In genomic region chr1:36150296-36151132, GRCh38 we compare ENCODE assay signal across 8 cellular contexts. TPM values are rescaled to one million over a fixed set of nuclear protein-coding genes. Genes with fewer than 3 reads are reported as not detected.
DNase-seq lines count a peak whose midpoint lies in the region; ATAC-seq and TF ChIP-seq lines count a peak whose summit lies in the region.

No MANE protein-coding gene starts in this region.

- peak overlapping the region; percentile 83 for H3K4me2 ChIP-seq in PC-9

- CTCF ChIA-PET in PC-9 (lab: Charles Lee), result interaction anchor here (0.6 to 3.3 kb wide), 13 partner anchors 9 to 285 kb away, joined by 3 to 42 read pairs (median 6); partner anchors contain the start of gene THRAP3
- CTCF ChIA-PET in naive thymus-derived CD4-positive, alpha-beta T cell (lab: Charles Lee), result interaction anchor here (0.7 to 4.5 kb wide), 15 partner anchors 11 to 162 kb away, joined by 3 to 165 read pairs (median 6); partner anchors contain the start of gene THRAP3

- WGBS in esophagus squamous epithelium, 2 donors, result 7 to 12% methylated on average over 6 to 9 of the region's 12 CpGs

- H4K20me1 ChIP-seq in PC-9 (ENCODE audit: insufficient read depth), result no peaks in the 10 kb centered on the region; the same call in 1 of the 2 replicates

- peak overlapping the region; percentile 58 for H2AFZ ChIP-seq in PC-9

- no peaks in the 10 kb centered on the region for H3K9me3 ChIP-seq in PC-9 (ENCODE audit: insufficient read depth, low read depth)
- no peaks in the 10 kb centered on the region for H3K9me3 ChIP-seq in esophagus squamous epithelium
- no peaks in the 10 kb centered on the region for H3K9me3 ChIP-seq in naive thymus-derived CD4-positive, alpha-beta T cell (ENCODE audit: control insufficient read depth in 2 of 3, low read length in 3 of 3)

- TF ChIP-seq CTCF in PC-9 (conservative IDR thresholded peaks at IDR 0.05) (no peak), esophagus squamous epithelium (IDR thresholded peaks at IDR 0.05) (no peak)

- H3K4me1 ChIP-seq in PC-9 (replicated peaks; ENCODE audit: insufficient read depth) (peaks cover 42% of the 10 kb centered on the region), esophagus squamous epithelium (peaks cover 33 to 75% (median 42%) of the 10 kb centered on the region in 3 donors)
- H3K4me1 ChIP-seq in naive thymus-derived CD4-positive, alpha-beta T cell (ENCODE audit: control insufficient read depth in 2 of 2, insufficient read depth in 2 of 2, low read length in 2 of 2), result peaks cover 43 to 60% of the 10 kb centered on the region in 2 donors

- DNase-seq in DMS 273 treated with DMSO at 0.1 percent for 48 hours (lab: John Stamatoyannopoulos, UW) (peak; percentile 94), PC-9 (peak; percentile 92 to 97), esophagus squamous epithelium (lab: John Stamatoyannopoulos, UW) (peak; percentile 75)
- DNase-seq in activated T-helper 1 cell treated with anti-CD3 and anti-CD28 coated beads, Interleukin-12 subunit alpha, Interleukin-12 subunit beta, Interleukin-2, Interleukin-4 antibody, amounts not matched to agents 30 ng/mL and 10 ng/mL and 1 ng/mL, durations not matched to agents 14 hours and 24 hours and 36 hours (ENCODE audit: low spot score), result peak; percentile 79
- peak; percentile 20 to 81 (median 35) for DNase-seq in naive thymus-derived CD4-positive, alpha-beta T cell

- POLR2A ChIA-PET in PC-9 (lab: Charles Lee; ENCODE audit: unreplicated experiment), result interaction anchor here (0.5 to 1.6 kb wide), 3 partner anchors 11 to 105 kb away, joined by 4 to 8 read pairs (median 7); no protein-coding TSS in a partner anchor
- POLR2A ChIA-PET in naive thymus-derived CD4-positive, alpha-beta T cell (lab: Charles Lee), result interaction anchor here (0.6 to 10.6 kb wide), 7 partner anchors 7 to 135 kb away, joined by 3 to 272 read pairs (median 33); partner anchors contain the start of gene THRAP3

- H3K4me1 Mint-ChIP-seq in activated T-helper 1 cell treated with anti-CD3 and anti-CD28 coated beads, Interleukin-12 subunit alpha, Interleukin-12 subunit beta, Interleukin-2, Interleukin-4 antibody, amounts not matched to agents 30 ng/mL and 10 ng/mL and 1 ng/mL, durations not matched to agents 14 hours and 24 hours and 36 hours (ENCODE audit: low read depth), result peaks cover 68% of the 10 kb centered on the region
- H3K4me1 Mint-ChIP-seq in naive thymus-derived CD4-positive, alpha-beta T cell, result peaks cover 52 to 86% (median 67%) of the 10 kb centered on the region in 7 donors
- peaks cover 74% of the 10 kb centered on the region for H3K4me1 Mint-ChIP-seq in stimulated activated naive CD8-positive, alpha-beta T cell treated with anti-CD3 and anti-CD28 coated beads, Interleukin-15, Interleukin-2, amounts not matched to agents 100 ng/mL and 50 ng/mL, for 24 hours (ENCODE audit: low read depth)

- 0 out of 2 replicates have a peak, but pooled peaks cover 5% of the 10 kb centered on the region for H3K36me3 ChIP-seq in PC-9 (ENCODE audit: low read depth)
- H3K36me3 ChIP-seq in esophagus squamous epithelium, result peaks cover 0 to 5% (median 0%) of the 10 kb centered on the region in 3 donors
- peaks cover 0 to 5% (median 0%) of the 10 kb centered on the region in 3 experiments for H3K36me3 ChIP-seq in naive thymus-derived CD4-positive, alpha-beta T cell (ENCODE audit: control insufficient read depth in 2 of 3, insufficient read depth in 3 of 3, low read length in 3 of 3)

- peak in 3 of 4 donors; percentile 30 to 74 (median 49) for TF ChIP-seq POLR2A in esophagus squamous epithelium (IDR thresholded peaks at IDR 0.05)

- TF ChIP-seq EP300 in Ishikawa (IDR thresholded peaks at IDR 0.05; ENCODE audit: borderline replicate concordance), result no peak

- H3K27ac ChIP-seq in PC-9 (peak overlapping the region; percentile 95), esophagus squamous epithelium (peak overlapping the region; percentile 95 to 98 (median 98))
- peak overlapping the region; percentile 91 for H3K27ac ChIP-seq in naive thymus-derived CD4-positive, alpha-beta T cell (ENCODE audit: low read depth, low read length)

- peaks cover 31% of the 10 kb centered on the region for H3K79me2 ChIP-seq in PC-9 (ENCODE audit: low read depth)

- H3K4me3 ChIP-seq in PC-9 (peak overlapping the region; percentile 27; the same call in 1 of the 2 replicates), esophagus squamous epithelium (peak overlapping the region in 3 of 4 donors; percentile 26 to 95 (median 68))
- peak overlapping the region; percentile 57 for H3K4me3 ChIP-seq in naive thymus-derived CD4-positive, alpha-beta T cell (ENCODE audit: low read length)

- TF ChIP-seq RAD21 in Ishikawa (IDR thresholded peaks at IDR 0.05; ENCODE audit: low read depth), result no peak

- peaks cover 10% of the 10 kb centered on the region for H3F3A ChIP-seq in PC-9 (ENCODE audit: insufficient read depth, low read depth)

- H3K27me3 ChIP-seq in PC-9 (ENCODE audit: insufficient read depth, low read depth) (no peaks in the 10 kb centered on the region), esophagus squamous epithelium (no peaks in the 10 kb centered on the region)
- no peaks in the 10 kb centered on the region for H3K27me3 ChIP-seq in naive thymus-derived CD4-positive, alpha-beta T cell (ENCODE audit: control insufficient read depth in 2 of 2, insufficient read depth in 2 of 2, low read length in 2 of 2)

- intact Hi-C loops in PC-9 (cut with micrococcal nuclease; ENCODE audit: unreplicated experiment) (loop anchor here (1.0 kb wide), 1 partner anchor 12 kb away; no protein-coding TSS in a partner anchor), esophagus squamous epithelium (cut with DNase I) (no loop called here)
- intact Hi-C loops in activated T-helper 1 cell treated with anti-CD3 and anti-CD28 coated beads, Interleukin-12 subunit alpha, Interleukin-12 subunit beta, Interleukin-2, Interleukin-4 antibody, amounts not matched to agents 30 ng/mL and 10 ng/mL and 1 ng/mL, durations not matched to agents 14 hours and 24 hours and 36 hours (cut with micrococcal nuclease), result no loop called here
- intact Hi-C loops in naive thymus-derived CD4-positive, alpha-beta T cell (cut with micrococcal nuclease), result loop anchor here in 1 of 2 donors (5.0 to 10.0 kb wide), 3 partner anchors 218 to 1404 kb away; partner anchors contain the start of genes AGO3, DNALI1, SNIP1 and ZC3H12A

- peak overlapping the region; percentile 92 for H3K4me3 Mint-ChIP-seq in activated T-helper 1 cell treated with anti-CD3 and anti-CD28 coated beads, Interleukin-12 subunit alpha, Interleukin-12 subunit beta, Interleukin-2, Interleukin-4 antibody, amounts not matched to agents 30 ng/mL and 10 ng/mL and 1 ng/mL, durations not matched to agents 14 hours and 24 hours and 36 hours
- H3K4me3 Mint-ChIP-seq in naive thymus-derived CD4-positive, alpha-beta T cell, result peak overlapping the region; percentile 90 to 100 (median 98)
- peak overlapping the region; percentile 97 for H3K4me3 Mint-ChIP-seq in stimulated activated naive CD8-positive, alpha-beta T cell treated with anti-CD3 and anti-CD28 coated beads, Interleukin-15, Interleukin-2, amounts not matched to agents 100 ng/mL and 50 ng/mL, for 24 hours

- BruUV-seq in PC-9 (replicated peaks; lab: Mats Ljungman, UMichigan), result no TSS peak

- no peaks in the 10 kb centered on the region for H3K27me3 Mint-ChIP-seq in activated T-helper 1 cell treated with anti-CD3 and anti-CD28 coated beads, Interleukin-12 subunit alpha, Interleukin-12 subunit beta, Interleukin-2, Interleukin-4 antibody, amounts not matched to agents 30 ng/mL and 10 ng/mL and 1 ng/mL, durations not matched to agents 14 hours and 24 hours and 36 hours (ENCODE audit: insufficient read depth)
- H3K27me3 Mint-ChIP-seq in naive thymus-derived CD4-positive, alpha-beta T cell, result no peaks in the 10 kb centered on the region
- no peaks in the 10 kb centered on the region for H3K27me3 Mint-ChIP-seq in stimulated activated naive CD8-positive, alpha-beta T cell treated with anti-CD3 and anti-CD28 coated beads, Interleukin-15, Interleukin-2, amounts not matched to agents 100 ng/mL and 50 ng/mL, for 24 hours

- H3K9me2 ChIP-seq in PC-9 (ENCODE audit: insufficient read depth), result no peaks in the 10 kb centered on the region

- ATAC-seq in GM21576 (IDR thresholded peaks at IDR 0.05; ENCODE audit: unreplicated experiment), result peak; percentile 48
- peak; percentile 44 for ATAC-seq in naive thymus-derived CD4-positive, alpha-beta T cell

- H3K36me3 Mint-ChIP-seq in activated T-helper 1 cell treated with anti-CD3 and anti-CD28 coated beads, Interleukin-12 subunit alpha, Interleukin-12 subunit beta, Interleukin-2, Interleukin-4 antibody, amounts not matched to agents 30 ng/mL and 10 ng/mL and 1 ng/mL, durations not matched to agents 14 hours and 24 hours and 36 hours (ENCODE audit: low read depth), result peaks cover 9% of the 10 kb centered on the region
- peaks cover 0 to 10% (median 0%) of the 10 kb centered on the region in 5 donors for H3K36me3 Mint-ChIP-seq in naive thymus-derived CD4-positive, alpha-beta T cell
- H3K36me3 Mint-ChIP-seq in stimulated activated naive CD8-positive, alpha-beta T cell treated with anti-CD3 and anti-CD28 coated beads, Interleukin-15, Interleukin-2, amounts not matched to agents 100 ng/mL and 50 ng/mL, for 24 hours (ENCODE audit: low read depth), result peaks cover 11% of the 10 kb centered on the region

- H3K27ac Mint-ChIP-seq in activated T-helper 1 cell treated with anti-CD3 and anti-CD28 coated beads, Interleukin-12 subunit alpha, Interleukin-12 subunit beta, Interleukin-2, Interleukin-4 antibody, amounts not matched to agents 30 ng/mL and 10 ng/mL and 1 ng/mL, durations not matched to agents 14 hours and 24 hours and 36 hours, result peak overlapping the region; percentile 99
- peak overlapping the region; percentile 97 to 100 (median 98) for H3K27ac Mint-ChIP-seq in naive thymus-derived CD4-positive, alpha-beta T cell
- H3K27ac Mint-ChIP-seq in stimulated activated naive CD8-positive, alpha-beta T cell treated with anti-CD3 and anti-CD28 coated beads, Interleukin-15, Interleukin-2, amounts not matched to agents 100 ng/mL and 50 ng/mL, for 24 hours, result peak overlapping the region; percentile 97

- no peaks in the 10 kb centered on the region for H3K9me3 Mint-ChIP-seq in activated T-helper 1 cell treated with anti-CD3 and anti-CD28 coated beads, Interleukin-12 subunit alpha, Interleukin-12 subunit beta, Interleukin-2, Interleukin-4 antibody, amounts not matched to agents 30 ng/mL and 10 ng/mL and 1 ng/mL, durations not matched to agents 14 hours and 24 hours and 36 hours
- no peaks in the 10 kb centered on the region for H3K9me3 Mint-ChIP-seq in naive thymus-derived CD4-positive, alpha-beta T cell
- H3K9me3 Mint-ChIP-seq in stimulated activated naive CD8-positive, alpha-beta T cell treated with anti-CD3 and anti-CD28 coated beads, Interleukin-15, Interleukin-2, amounts not matched to agents 100 ng/mL and 50 ng/mL, for 24 hours, result no peaks in the 10 kb centered on the region

RNA-seq across cellular contexts. Expression of gene TRAPPC3, which starts 1.2 kb away (rescaled TPM):
- 112 and 116 TPM in 2 replicates for total RNA-seq in PC-9 (2021)
- total RNA-seq in activated T-helper 1 cell treated with anti-CD3 and anti-CD28 coated beads, Interleukin-12 subunit alpha, Interleukin-12 subunit beta, Interleukin-2, Interleukin-4 antibody, amounts not matched to agents 30 ng/mL and 10 ng/mL and 1 ng/mL, durations not matched to agents 14 hours and 24 hours and 36 hours, result 74.2 and 74.4 TPM in 2 replicates
- total RNA-seq in esophagus squamous epithelium, result 100 to 1,000 TPM in 2 of 4 donors, 10 to 100 TPM in 2; 68.3 to 132 (median 112) TPM
- total RNA-seq in naive thymus-derived CD4-positive, alpha-beta T cell, result 10 to 100 TPM; 32.1 to 60.5 (median 47.2) TPM
- polyA plus RNA-seq in naive thymus-derived CD4-positive, alpha-beta T cell, result 100 to 1,000 TPM in 1 of 2 donors, 10 to 100 TPM in 1; 98.6 to 110 TPM

RNA-seq across cellular contexts. Expression of gene MAP7D1, which starts 5.4 kb away (rescaled TPM):
- 150 and 173 TPM in 2 replicates for total RNA-seq in PC-9 (2021)
- total RNA-seq in activated T-helper 1 cell treated with anti-CD3 and anti-CD28 coated beads, Interleukin-12 subunit alpha, Interleukin-12 subunit beta, Interleukin-2, Interleukin-4 antibody, amounts not matched to agents 30 ng/mL and 10 ng/mL and 1 ng/mL, durations not matched to agents 14 hours and 24 hours and 36 hours, result 167 and 169 TPM in 2 replicates
- 100 to 1,000 TPM in 2 of 4 donors, 10 to 100 TPM in 2; 59.4 to 180 (median 92.9) TPM for total RNA-seq in esophagus squamous epithelium
- 100 to 1,000 TPM; 156 to 257 (median 235) TPM for total RNA-seq in naive thymus-derived CD4-positive, alpha-beta T cell
- polyA plus RNA-seq in naive thymus-derived CD4-positive, alpha-beta T cell, result 10 to 100 TPM; 15.2 to 55.0 TPM

RNA-seq across cellular contexts. Expression of gene COL8A2, which starts 25.5 kb away (rescaled TPM):
- total RNA-seq in PC-9 (2021), result 0.20 and 0.28 TPM in 2 replicates
- 0.08 TPM in 1 of 2 replicates, not detected in the other for total RNA-seq in activated T-helper 1 cell treated with anti-CD3 and anti-CD28 coated beads, Interleukin-12 subunit alpha, Interleukin-12 subunit beta, Interleukin-2, Interleukin-4 antibody, amounts not matched to agents 30 ng/mL and 10 ng/mL and 1 ng/mL, durations not matched to agents 14 hours and 24 hours and 36 hours
- total RNA-seq in esophagus squamous epithelium, result 1 to 10 TPM; 4.0 to 7.4 (median 5.1) TPM
- 1 to 10 TPM in 1 of 5 experiments, under 1 TPM in 3, not detected in 1; 0.05 to 2.5 (median 0.20) TPM for total RNA-seq in naive thymus-derived CD4-positive, alpha-beta T cell
- not detected for polyA plus RNA-seq in naive thymus-derived CD4-positive, alpha-beta T cell

Comparison
In these comparisons a context has a peak if more than half of its experiments do, and no peak if none do; other contexts are left out.
1. Peak in every context shown above with its lines: DNase-seq, ATAC-seq, H3K4me3 ChIP-seq and H3K27ac ChIP-seq.
2. DNase-seq: peak in every context shown above with its lines; median percentile 94 in PC-9; 94 in DMS 273 treated with DMSO at 0.1 percent for 48 hours; 79 in activated T-helper 1 cell treated with anti-CD3 and anti-CD28 coated beads, Interleukin-12 subunit alpha, Interleukin-12 subunit beta, Interleukin-2, Interleukin-4 antibody, amounts not matched to agents 30 ng/mL and 10 ng/mL and 1 ng/mL, durations not matched to agents 14 hours and 24 hours and 36 hours; 75 in esophagus squamous epithelium; 35 in naive thymus-derived CD4-positive, alpha-beta T cell.